ENCODE assay signal across 9 cellular contexts in the genomic region with DNA sequence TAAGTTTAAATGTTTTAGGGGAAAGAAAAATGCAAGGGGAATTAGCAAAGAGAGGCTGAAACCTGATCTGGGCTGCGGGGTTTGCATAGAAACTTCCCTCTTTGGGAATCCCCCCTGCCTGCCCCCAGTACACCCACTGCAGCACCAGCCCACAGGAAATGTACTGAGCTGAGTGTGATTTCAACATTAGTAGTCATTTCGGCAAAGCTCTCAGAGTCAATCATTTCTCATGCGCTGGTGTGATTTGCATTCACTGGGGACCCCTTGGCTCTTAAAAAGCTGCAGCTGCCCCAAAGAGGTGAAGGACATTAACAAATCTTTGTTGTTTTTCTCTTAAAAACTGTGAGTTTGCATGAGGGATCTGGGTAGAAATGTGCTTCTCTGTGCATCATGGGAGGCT.
DNase-seq lines count a peak whose midpoint lies in the region; ATAC-seq, FAIRE-seq and TF ChIP-seq lines count a peak whose summit lies in the region.
"Had no signal": no experiment of that assay in that cellular context is flagged by ENCODE, and none has a peak within 500 bp of the region (broad histone marks: within the 10 kb centered on the region; RNA-seq: fewer than 3 reads in every experiment).

No MANE protein-coding gene starts in this region.

- no peak overlapping the region for H3K27ac Mint-ChIP-seq in naive B cell
- no peak overlapping the region for H3K27ac Mint-ChIP-seq in osteocyte (ENCODE audit: unreplicated experiment)
- H3K27ac Mint-ChIP-seq in endodermal cell: no peak overlapping the region
- H3K27ac Mint-ChIP-seq: activated naive CD4-positive, alpha-beta T cell treated with anti-CD3 and anti-CD28 coated beads, Interleukin-2, amount 50 U/mL, for 24 hours had no signal

- H3K36me3 Mint-ChIP-seq in naive B cell (no peaks in the 10 kb centered on the region), osteocyte (ENCODE audit: unreplicated experiment) (no peaks in the 10 kb centered on the region), endodermal cell (ENCODE audit: low read depth) (no peaks in the 10 kb centered on the region)
- H3K36me3 Mint-ChIP-seq: activated naive CD4-positive, alpha-beta T cell treated with anti-CD3 and anti-CD28 coated beads, Interleukin-2, amount 50 U/mL, for 24 hours had no signal

- TF ChIP-seq CTCF in adrenal gland (IDR thresholded peaks at IDR 0.05) (no peak), osteocyte (IDR thresholded peaks at IDR 0.05) (no peak), endodermal cell (conservative IDR thresholded peaks at IDR 0.05) (no peak)

- H3K9me3 Mint-ChIP-seq in naive B cell (peaks cover 0 to 5% (median 0%) of the 10 kb centered on the region in 7 donors), osteocyte (ENCODE audit: unreplicated experiment) (no peaks in the 10 kb centered on the region), endodermal cell (no peaks in the 10 kb centered on the region)
- H3K9me3 Mint-ChIP-seq: activated naive CD4-positive, alpha-beta T cell treated with anti-CD3 and anti-CD28 coated beads, Interleukin-2, amount 50 U/mL, for 24 hours had no signal

- H3K4me3 ChIP-seq in adrenal gland (no peak overlapping the region), endodermal cell (ENCODE audit: low read length) (no peak overlapping the region)

- intact Hi-C loops in adrenal gland (cut with DNase I): no loop called here

- TF ChIP-seq POLR2A in adrenal gland (IDR thresholded peaks at IDR 0.05): no peak

- WGBS in adrenal gland, 4 donors: 33 to 62% (median 53%) methylated on average over 3 of the region's 3 CpGs
- WGBS in endodermal cell (ENCODE audit: insufficient coverage in 1 of 2, insufficient read length in 1 of 2), 2 experiments: 66 to 72% methylated on average over 2 to 3 of the region's 3 CpGs

- no peaks in the 10 kb centered on the region for H3K9me3 ChIP-seq in adrenal gland (replicated peaks in 1 of 3)
- H3K9me3 ChIP-seq in endodermal cell (ENCODE audit: control insufficient read depth, low read length): no peaks in the 10 kb centered on the region

- DNase-seq in naive B cell (no peak), adrenal gland (no peak), osteocyte (ENCODE audit: extremely low spot score, unreplicated experiment) (no peak), RCC 7860 (ENCODE audit: low spot score) (no peak), endodermal cell (no peak)

- H3K27me3 Mint-ChIP-seq in naive B cell (no peaks in the 10 kb centered on the region), osteocyte (ENCODE audit: unreplicated experiment) (peaks cover 5% of the 10 kb centered on the region), endodermal cell (ENCODE audit: insufficient read depth) (no peaks in the 10 kb centered on the region)

- no peak for FAIRE-seq in RCC 7860 (lab: Jason Lieb, UNC)

- no peak overlapping the region for H3K9ac ChIP-seq in endodermal cell (ENCODE audit: extremely low read depth, low read length, poor library complexity, severe bottlenecking)

- H3K36me3 ChIP-seq in adrenal gland (replicated peaks in 1 of 2): no peaks in the 10 kb centered on the region
- H3K36me3 ChIP-seq in endodermal cell (ENCODE audit: control insufficient read depth, insufficient read depth, low read length): no peaks in the 10 kb centered on the region

- H3K4me3 Mint-ChIP-seq in naive B cell: peak overlapping the region in 2 of 8 donors; percentile 61 to 70
- H3K4me3 Mint-ChIP-seq in osteocyte (ENCODE audit: unreplicated experiment): no peak overlapping the region
- H3K4me3 Mint-ChIP-seq in endodermal cell: no peak overlapping the region
- H3K4me3 Mint-ChIP-seq: activated naive CD4-positive, alpha-beta T cell treated with anti-CD3 and anti-CD28 coated beads, Interleukin-2, amount 50 U/mL, for 24 hours had no signal

- peak; percentile 74 for ATAC-seq in GM18858 (IDR thresholded peaks at IDR 0.05; ENCODE audit: unreplicated experiment)
- ATAC-seq in GM21529 (IDR thresholded peaks at IDR 0.05; ENCODE audit: unreplicated experiment): peak; percentile 88
- ATAC-seq in HG03342 (IDR thresholded peaks at IDR 0.05; ENCODE audit: unreplicated experiment): peak; percentile 81
- peak; percentile 68 to 88 for ATAC-seq in naive B cell (ENCODE audit: low read depth in 2 of 2)

- no peaks in the 10 kb centered on the region for H3K27me3 ChIP-seq in adrenal gland
- H3K27me3 ChIP-seq in endodermal cell (ENCODE audit: control insufficient read depth, insufficient read depth, low read length, poor library complexity, severe bottlenecking): no peaks in the 10 kb centered on the region

- H3K27ac ChIP-seq in adrenal gland (no peak overlapping the region), endodermal cell (ENCODE audit: low read depth, low read length) (no peak overlapping the region)

- H3K4me1 ChIP-seq in adrenal gland (replicated peaks in 1 of 2) (no peaks in the 10 kb centered on the region), endodermal cell (ENCODE audit: control insufficient read depth, insufficient read depth, low read length) (no peaks in the 10 kb centered on the region)

- H3K4me1 Mint-ChIP-seq in naive B cell (peaks cover 0 to 13% (median 4%) of the 10 kb centered on the region in 3 donors), osteocyte (ENCODE audit: unreplicated experiment) (peaks cover 19% of the 10 kb centered on the region), endodermal cell (peaks cover 4% of the 10 kb centered on the region)
- H3K4me1 Mint-ChIP-seq: activated naive CD4-positive, alpha-beta T cell treated with anti-CD3 and anti-CD28 coated beads, Interleukin-2, amount 50 U/mL, for 24 hours had no signal
